ENCODE assay signal across 10 cellular contexts in the genomic region with DNA sequence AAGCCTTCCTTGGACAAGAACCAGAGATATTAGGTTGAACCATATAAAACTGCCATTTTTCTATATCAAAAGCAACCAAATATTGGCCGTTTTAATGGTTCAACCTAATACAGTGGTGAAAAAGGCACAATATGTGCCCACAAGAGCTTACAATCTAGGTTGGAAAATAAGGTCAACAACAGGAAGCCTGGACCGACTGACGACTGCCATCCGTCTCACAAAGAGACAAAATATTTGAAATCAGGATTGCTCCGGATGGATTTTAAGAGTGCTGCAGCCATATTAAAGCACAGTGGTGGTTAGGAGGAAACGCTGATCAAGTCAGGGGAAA. TPM values are rescaled to one million over a fixed set of nuclear protein-coding genes. Genes with fewer than 3 reads are reported as not detected.
DNase-seq lines count a peak whose midpoint lies in the region; ATAC-seq and TF ChIP-seq lines count a peak whose summit lies in the region.
"Had no signal": no experiment of that assay in that cellular context is flagged by ENCODE, and none has a peak within 500 bp of the region (broad histone marks: within the 10 kb centered on the region; RNA-seq: fewer than 3 reads in every experiment).

No MANE protein-coding gene starts in this region.

- no peak for TF ChIP-seq CTCF in nephron progenitor cell (IDR thresholded peaks at IDR 0.05)

- H3K4me1 Mint-ChIP-seq in activated T-cell treated with anti-CD3 and anti-CD28 coated beads, Interleukin-2, amount 50 U/mL, for 72 hours (ENCODE audit: low read depth), result peaks cover 28% of the 10 kb centered on the region
- peaks cover 20 to 22% (median 21%) of the 10 kb centered on the region in 3 donors for H3K4me1 Mint-ChIP-seq in T-cell
- peaks cover 21% of the 10 kb centered on the region for H3K4me1 Mint-ChIP-seq in stimulated activated memory B cell treated with anti-CD40 and anti-IgM and Interleukin-4, amounts not matched to agents 10 μg/mL and 1 μg/mL and 100 μg/mL, for 72 hours
- peaks cover 5% of the 10 kb centered on the region for H3K4me1 Mint-ChIP-seq in nephron progenitor cell

- no peak for ATAC-seq in activated T-cell treated with anti-CD3 and anti-CD28 coated beads, Interleukin-2, amount 50 U/mL, for 72 hours (replicated peaks in 1 of 2)
- ATAC-seq in T-cell (replicated peaks in 1 of 4), result no peak
- ATAC-seq in stimulated activated memory B cell treated with anti-CD40 and anti-IgM and Interleukin-4, amounts not matched to agents 10 μg/mL and 1 μg/mL and 100 μg/mL, for 72 hours, result no peak

- H3K4me3 Mint-ChIP-seq in activated T-cell treated with anti-CD3 and anti-CD28 coated beads, Interleukin-2, amount 50 U/mL, for 72 hours, result peak overlapping the region; percentile 7 to 51
- H3K4me3 Mint-ChIP-seq in T-cell, result peak overlapping the region; percentile 15 to 52 (median 50)
- H3K4me3 Mint-ChIP-seq in stimulated activated memory B cell treated with anti-CD40 and anti-IgM and Interleukin-4, amounts not matched to agents 10 μg/mL and 1 μg/mL and 100 μg/mL, for 72 hours, result peak overlapping the region; percentile 19
- H3K4me3 Mint-ChIP-seq in nephron progenitor cell, result no peak overlapping the region
- H3K4me3 Mint-ChIP-seq: activated CD4-positive, alpha-beta T cell treated with anti-CD3 and anti-CD28 coated beads, Interleukin-2, amount 10 ng/mL, durations not matched to agents 7 days and 5 days had no signal

- POLR2A ChIA-PET in T-cell (lab: Charles Lee), result interaction anchor here in 1 of 2 donors (1.1 to 1.9 kb wide), 2 partner anchors 44 to 169 kb away, joined by 6 to 8 read pairs; partner anchors contain the start of genes DNAJB11 and EIF4A2

- H3K36me3 Mint-ChIP-seq in activated T-cell treated with anti-CD3 and anti-CD28 coated beads, Interleukin-2, amount 50 U/mL, for 72 hours (ENCODE audit: insufficient read depth in 2 of 2), result no peaks in the 10 kb centered on the region
- no peaks in the 10 kb centered on the region for H3K36me3 Mint-ChIP-seq in T-cell
- no peaks in the 10 kb centered on the region for H3K36me3 Mint-ChIP-seq in stimulated activated memory B cell treated with anti-CD40 and anti-IgM and Interleukin-4, amounts not matched to agents 10 μg/mL and 1 μg/mL and 100 μg/mL, for 72 hours
- H3K36me3 Mint-ChIP-seq in nephron progenitor cell (ENCODE audit: low read depth), result no peaks in the 10 kb centered on the region

- CTCF ChIA-PET in T-cell (lab: Charles Lee), result interaction anchor here (0.5 to 4.6 kb wide), 29 partner anchors 10 to 770 kb away, joined by 3 to 42 read pairs (median 6); partner anchors contain the start of genes DNAJB11 (in 1 of the 2) and TBCCD1 (in 1 of the 2)

- H3K27me3 Mint-ChIP-seq in activated T-cell treated with anti-CD3 and anti-CD28 coated beads, Interleukin-2, amount 50 U/mL, for 72 hours (ENCODE audit: low read depth), result peaks cover 40% of the 10 kb centered on the region
- H3K27me3 Mint-ChIP-seq in T-cell (peaks cover 21 to 30% of the 10 kb centered on the region in 2 donors), nephron progenitor cell (ENCODE audit: low read depth, poor library complexity) (peaks cover 57% of the 10 kb centered on the region)
- H3K27me3 Mint-ChIP-seq in stimulated activated memory B cell treated with anti-CD40 and anti-IgM and Interleukin-4, amounts not matched to agents 10 μg/mL and 1 μg/mL and 100 μg/mL, for 72 hours, result peaks cover 18% of the 10 kb centered on the region

- DNase-seq in activated T-cell treated with anti-CD3 and anti-CD28 coated beads, Interleukin-2, amount 50 U/mL, for 72 hours, result no peak
- no peak for DNase-seq in activated T-cell treated with anti-CD3 and anti-CD28 coated beads, Interleukin-2, amount 50 U/mL, for 48 hours
- DNase-seq in T-cell, result no peak
- no peak for DNase-seq in stimulated activated CD4-positive, alpha-beta T cell treated with anti-CD3 and anti-CD28 coated beads, Interleukin-2, amount 100 ng/mL, for 48 hours
- no peak for DNase-seq in nephron progenitor cell

- H3K27ac Mint-ChIP-seq in activated T-cell treated with anti-CD3 and anti-CD28 coated beads, Interleukin-2, amount 50 U/mL, for 72 hours, result no peak overlapping the region
- peak overlapping the region; percentile 53 to 75 for H3K27ac Mint-ChIP-seq in T-cell
- no peak overlapping the region for H3K27ac Mint-ChIP-seq in stimulated activated memory B cell treated with anti-CD40 and anti-IgM and Interleukin-4, amounts not matched to agents 10 μg/mL and 1 μg/mL and 100 μg/mL, for 72 hours
- H3K27ac Mint-ChIP-seq in nephron progenitor cell, result no peak overlapping the region
- H3K27ac Mint-ChIP-seq: activated CD4-positive, alpha-beta T cell treated with anti-CD3 and anti-CD28 coated beads, Interleukin-2, amount 10 ng/mL, durations not matched to agents 7 days and 5 days had no signal

- H3K9me3 Mint-ChIP-seq in activated T-cell treated with anti-CD3 and anti-CD28 coated beads, Interleukin-2, amount 50 U/mL, for 72 hours, result no peaks in the 10 kb centered on the region
- no peaks in the 10 kb centered on the region for H3K9me3 Mint-ChIP-seq in T-cell
- H3K9me3 Mint-ChIP-seq in stimulated activated memory B cell treated with anti-CD40 and anti-IgM and Interleukin-4, amounts not matched to agents 10 μg/mL and 1 μg/mL and 100 μg/mL, for 72 hours, result no peaks in the 10 kb centered on the region
- no peaks in the 10 kb centered on the region for H3K9me3 Mint-ChIP-seq in nephron progenitor cell
- H3K9me3 Mint-ChIP-seq: activated CD4-positive, alpha-beta T cell treated with anti-CD3 and anti-CD28 coated beads, Interleukin-2, amount 10 ng/mL, durations not matched to agents 7 days and 5 days had no signal

RNA-seq across cellular contexts. Expression of gene AHSG, which starts 1.4 kb away (rescaled TPM):
- under 1 TPM in 1 of 2 donors, not detected in 1; 0.14 TPM for total RNA-seq in activated T-cell treated with anti-CD3 and anti-CD28 coated beads, Interleukin-2, amount 50 U/mL, for 72 hours
- total RNA-seq in T-cell, result 1 to 10 TPM in 3 of 5 donors, not detected in 2; 1.8 to 1.9 (median 1.9) TPM
- total RNA-seq: activated CD4-positive, alpha-beta T cell treated with anti-CD3 and anti-CD28 coated beads, Interleukin-2, amount 10 ng/mL, durations not matched to agents 7 days and 5 days; fibroblast of lung; MCF 10A; posterior vena cava had no signal

RNA-seq across cellular contexts. Expression of gene FETUB, which starts 26.0 kb away (rescaled TPM):
- total RNA-seq in activated T-cell treated with anti-CD3 and anti-CD28 coated beads, Interleukin-2, amount 50 U/mL, for 72 hours, result not detected
- total RNA-seq in T-cell, result not detected
- total RNA-seq: activated CD4-positive, alpha-beta T cell treated with anti-CD3 and anti-CD28 coated beads, Interleukin-2, amount 10 ng/mL, durations not matched to agents 7 days and 5 days; fibroblast of lung; MCF 10A had no signal

RNA-seq across cellular contexts. Expression of gene DNAJB11, which starts 43.7 kb away (rescaled TPM):
- total RNA-seq in activated T-cell treated with anti-CD3 and anti-CD28 coated beads, Interleukin-2, amount 50 U/mL, for 72 hours, result 10 to 100 TPM; 29.7 to 34.2 TPM
- 10 to 100 TPM; 28.7 to 65.4 (median 31.7) TPM for total RNA-seq in T-cell

RNA-seq across cellular contexts. Expression of gene TBCCD1, which starts 47.1 kb away (rescaled TPM):
- total RNA-seq in activated T-cell treated with anti-CD3 and anti-CD28 coated beads, Interleukin-2, amount 50 U/mL, for 72 hours, result 10 to 100 TPM; 13.6 to 16.2 TPM
- total RNA-seq in T-cell, result 10 to 100 TPM; 16.1 to 17.4 (median 16.5) TPM

RNA-seq across cellular contexts. Expression of gene HRG, which starts 51.6 kb away (rescaled TPM):
- not detected for total RNA-seq in activated T-cell treated with anti-CD3 and anti-CD28 coated beads, Interleukin-2, amount 50 U/mL, for 72 hours
- under 1 TPM in 1 of 5 donors, not detected in 4; 0.38 TPM for total RNA-seq in T-cell
- total RNA-seq: activated CD4-positive, alpha-beta T cell treated with anti-CD3 and anti-CD28 coated beads, Interleukin-2, amount 10 ng/mL, durations not matched to agents 7 days and 5 days; fibroblast of lung; posterior vena cava had no signal

Comparison
In these comparisons a context has a peak if more than half of its experiments do, and no peak if none do; other contexts are left out.
1. H3K27ac Mint-ChIP-seq: peak in T-cell (2 of 2); none in activated T-cell treated with anti-CD3 and anti-CD28 coated beads, Interleukin-2, amount 50 U/mL, for 72 hours (single experiment), stimulated activated memory B cell treated with anti-CD40 and anti-IgM and Interleukin-4, amounts not matched to agents 10 μg/mL and 1 μg/mL and 100 μg/mL, for 72 hours (single experiment) and nephron progenitor cell (single experiment).